ENCODE assay signal across 18 cellular contexts in the genomic region with DNA sequence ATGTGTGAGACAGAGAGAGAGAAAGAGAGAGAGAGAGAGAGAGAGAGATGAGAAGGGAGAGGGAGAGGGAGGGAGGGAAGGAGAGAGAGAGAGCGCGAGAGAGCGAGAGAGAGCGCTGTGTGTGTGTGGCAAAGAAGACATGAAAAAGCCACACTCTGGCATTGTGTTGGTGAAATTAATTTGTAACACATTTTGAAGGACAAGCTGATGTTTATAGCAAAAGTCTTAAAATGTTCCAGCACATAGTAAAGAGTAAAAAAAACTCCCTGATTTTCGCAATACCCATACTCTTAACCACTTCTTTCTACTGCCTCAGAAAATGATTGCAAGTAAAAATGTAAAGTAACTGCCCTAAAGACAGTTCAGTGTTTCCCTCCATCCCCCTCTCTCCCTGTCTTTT. TPM values are rescaled to one million over a fixed set of nuclear protein-coding genes. Genes with fewer than 3 reads are reported as not detected.
"Had no signal": no experiment of that assay in that cellular context is flagged by ENCODE, and none has a peak within 500 bp of the region (broad histone marks: within the 10 kb centered on the region; RNA-seq: fewer than 3 reads in every experiment).

No MANE protein-coding gene starts in this region.

- H3K27me3 ChIP-seq: tibial nerve had no signal

- H3K27ac ChIP-seq: dorsolateral prefrontal cortex, tibial nerve had no signal

- DNase-seq: activated CD4-positive, alpha-beta memory T cell treated with anti-CD3 and anti-CD28 coated beads for 36 hours; activated CD4-positive, alpha-beta T cell treated with anti-CD3 and anti-CD28 coated beads for 36 hours; activated T-cell treated with anti-CD3 and anti-CD28 coated beads for 4 hours; amygdala; dorsolateral prefrontal cortex; immature natural killer cell; naive thymus-derived CD4-positive, alpha-beta T cell; retina; stimulated activated CD4-positive, alpha-beta T cell treated with anti-CD3 and anti-CD28 coated beads, Interleukin-12 subunit alpha, Interleukin-12 subunit beta, amount 100 ng/mL, for 4 hours; stimulated activated CD4-positive, alpha-beta T cell treated with anti-CD3 and anti-CD28 coated beads, Interleukin-1b, Interleukin-23, amount 100 ng/mL, for 48 hours; stimulated activated CD8-positive, alpha-beta memory T cell treated with anti-CD3 and anti-CD28 coated beads, Interleukin-4, amount 100 ng/mL, for 48 hours; stimulated activated naive CD4-positive, alpha-beta T cell treated with Interleukin-2 at 50 U/mL for 16 hours had no signal

- H3K9me3 ChIP-seq: tibial nerve had no signal

- H3K9me3 Mint-ChIP-seq: activated CD4-positive, alpha-beta memory T cell treated with anti-CD3 and anti-CD28 coated beads for 36 hours; activated T-helper 1 cell treated with anti-CD3 and anti-CD28 coated beads, Interleukin-12 subunit alpha, Interleukin-12 subunit beta, Interleukin-2, Interleukin-4 antibody, amounts not matched to agents 30 ng/mL and 10 ng/mL and 1 ng/mL, durations not matched to agents 14 hours and 24 hours and 36 hours; immature natural killer cell; memory B cell; WTC11 had no signal

- H3K4me3 ChIP-seq: dorsolateral prefrontal cortex, tibial nerve had no signal

- H3K4me1 Mint-ChIP-seq: activated CD4-positive, alpha-beta T cell treated with anti-CD3 and anti-CD28 coated beads for 36 hours; immature natural killer cell; memory B cell; naive thymus-derived CD4-positive, alpha-beta T cell had no signal

- H3K36me3 ChIP-seq: tibial nerve had no signal

- H3K4me3 Mint-ChIP-seq: activated CD4-positive, alpha-beta memory T cell treated with anti-CD3 and anti-CD28 coated beads for 36 hours; activated CD4-positive, alpha-beta T cell treated with anti-CD3 and anti-CD28 coated beads for 36 hours; activated naive CD8-positive, alpha-beta T cell; activated T-helper 1 cell treated with anti-CD3 and anti-CD28 coated beads, Interleukin-12 subunit alpha, Interleukin-12 subunit beta, Interleukin-2, Interleukin-4 antibody, amounts not matched to agents 30 ng/mL and 10 ng/mL and 1 ng/mL, durations not matched to agents 14 hours and 24 hours and 36 hours; immature natural killer cell; memory B cell; naive thymus-derived CD4-positive, alpha-beta T cell; WTC11 had no signal

- H3K27ac Mint-ChIP-seq: activated CD4-positive, alpha-beta memory T cell treated with anti-CD3 and anti-CD28 coated beads for 36 hours; activated CD4-positive, alpha-beta T cell treated with anti-CD3 and anti-CD28 coated beads for 36 hours; activated naive CD8-positive, alpha-beta T cell; activated T-helper 1 cell treated with anti-CD3 and anti-CD28 coated beads, Interleukin-12 subunit alpha, Interleukin-12 subunit beta, Interleukin-2, Interleukin-4 antibody, amounts not matched to agents 30 ng/mL and 10 ng/mL and 1 ng/mL, durations not matched to agents 14 hours and 24 hours and 36 hours; immature natural killer cell; memory B cell; naive thymus-derived CD4-positive, alpha-beta T cell; WTC11 had no signal

- H3K4me1 ChIP-seq: tibial nerve had no signal

- H3K36me3 Mint-ChIP-seq: activated CD4-positive, alpha-beta memory T cell treated with anti-CD3 and anti-CD28 coated beads for 36 hours; activated naive CD8-positive, alpha-beta T cell; immature natural killer cell; memory B cell; naive thymus-derived CD4-positive, alpha-beta T cell; WTC11 had no signal

- ATAC-seq: activated CD4-positive, alpha-beta T cell treated with anti-CD3 and anti-CD28 coated beads for 36 hours; naive thymus-derived CD4-positive, alpha-beta T cell; WTC11 had no signal

RNA-seq across cellular contexts. Expression of gene SLC22A1, which starts 56.7 kb away (rescaled TPM):
- total RNA-seq: cardiac septum had no signal
- polyA plus RNA-seq: naive thymus-derived CD4-positive, alpha-beta T cell had no signal
